ENCODE assay signal across 20 cellular contexts in the genomic region with DNA sequence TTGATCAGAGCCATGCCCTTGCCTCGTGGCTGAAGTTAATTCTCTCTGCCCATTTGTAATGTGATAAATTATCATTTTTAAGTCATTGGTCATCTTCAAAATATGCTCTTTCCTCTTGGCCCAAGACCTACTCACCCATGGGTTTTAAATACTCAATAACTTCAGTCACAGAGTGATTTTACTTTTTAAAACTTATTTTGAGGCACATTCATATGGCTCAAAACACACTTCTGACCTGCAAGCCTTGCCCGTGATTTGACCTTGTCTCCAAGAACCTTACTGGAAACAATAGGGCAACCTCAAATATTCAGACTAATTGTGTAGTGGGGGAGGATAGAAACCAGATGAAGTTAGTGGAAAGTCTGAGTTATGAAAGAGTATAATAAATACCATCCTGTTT.
A peak's percentile ranks its signal among the peaks of the same experiment; 100 is the strongest.
DNase-seq lines count a peak whose midpoint lies in the region; ATAC-seq and TF ChIP-seq lines count a peak whose summit lies in the region.
"Had no signal": no experiment of that assay in that cellular context is flagged by ENCODE, and none has a peak within 500 bp of the region (broad histone marks: within the 10 kb centered on the region; RNA-seq: fewer than 3 reads in every experiment).

No MANE protein-coding gene starts in this region.

- no peaks in the 10 kb centered on the region for H3K36me3 Mint-ChIP-seq in nephron (ENCODE audit: low read depth)
- H3K36me3 Mint-ChIP-seq: activated CD8-positive, alpha-beta memory T cell treated with anti-CD3 and anti-CD28 coated beads, Interleukin-2, amount 10 ng/mL, durations not matched to agents 7 days and 5 days had no signal

- intact Hi-C loops in IMR-90 (cut with micrococcal nuclease) = loop anchor here (5.0 kb wide), 2 partner anchors 35 to 570 kb away; no protein-coding TSS in a partner anchor
- intact Hi-C loops in esophagus muscularis mucosa (cut with DNase I) = no loop called here

- H3K4ac ChIP-seq in IMR-90 (ENCODE audit: low read depth, low read length) = peak overlapping the region; percentile 76; the same call in 1 of the 2 replicates

- H2BK120ac ChIP-seq in IMR-90 (ENCODE audit: low read depth, low read length) = peak overlapping the region; percentile 79

- dilution Hi-C loops in IMR-90 (cut with HindIII; ENCODE audit: low sequenced_read_pairs, unreplicated experiment) = no loop called here

- H4K20me1 ChIP-seq in IMR-90 (ENCODE audit: insufficient read depth, low read length) = no peaks in the 10 kb centered on the region

- no peak for TF ChIP-seq EP300 in esophagus muscularis mucosa (IDR thresholded peaks at IDR 0.05)

- peak overlapping the region; percentile 38; the same call in 1 of the 2 replicates for H4K5ac ChIP-seq in IMR-90 (ENCODE audit: low read depth, low read length)

- TF ChIP-seq RAD21 in IMR-90 (IDR thresholded peaks at IDR 0.05; ENCODE audit: low read length) = no peak

- peak overlapping the region; percentile 78; the same call in 1 of the 2 replicates for H2BK20ac ChIP-seq in IMR-90 (ENCODE audit: low read depth, low read length)

- H3K27me3 Mint-ChIP-seq in nephron (ENCODE audit: low read depth) = no peaks in the 10 kb centered on the region
- H3K27me3 Mint-ChIP-seq: activated CD8-positive, alpha-beta memory T cell treated with anti-CD3 and anti-CD28 coated beads, Interleukin-2, amount 10 ng/mL, durations not matched to agents 7 days and 5 days had no signal

- H3K9me1 ChIP-seq in IMR-90 (ENCODE audit: insufficient read depth, low read length) = peaks cover 9% of the 10 kb centered on the region

- H3K14ac ChIP-seq in IMR-90 (replicated peaks; ENCODE audit: low read depth, low read length) = peak overlapping the region; percentile 83; the same call in 1 of the 2 replicates

- peak overlapping the region; percentile 32; the same call in 1 of the 2 replicates for H3K4me2 ChIP-seq in IMR-90 (ENCODE audit: low read depth, low read length)

- TF ChIP-seq POLR2A in IMR-90 (IDR thresholded peaks at IDR 0.05; ENCODE audit: low read depth, low read length) (no peak), esophagus muscularis mucosa (IDR thresholded peaks at IDR 0.05; ENCODE audit: low read depth) (no peak)

- no peaks in the 10 kb centered on the region for H3K27me3 ChIP-seq in IMR-90 (ENCODE audit: control insufficient read depth, insufficient read depth, low read length)
- no peaks in the 10 kb centered on the region for H3K27me3 ChIP-seq in esophagus muscularis mucosa
- H3K27me3 ChIP-seq: adrenal gland, pancreas had no signal

- no peaks in the 10 kb centered on the region for H3K9me3 ChIP-seq in IMR-90 (ENCODE audit: control insufficient read depth, insufficient read depth, low read length)
- no peaks in the 10 kb centered on the region for H3K9me3 ChIP-seq in esophagus muscularis mucosa
- H3K9me3 ChIP-seq: adrenal gland, pancreas had no signal

- H3K36me3 ChIP-seq in IMR-90 (ENCODE audit: control insufficient read depth, insufficient read depth, low read length) (no peaks in the 10 kb centered on the region), esophagus muscularis mucosa (no peaks in the 10 kb centered on the region)
- H3K36me3 ChIP-seq: adrenal gland, pancreas had no signal

- H2AFZ ChIP-seq in IMR-90 (replicated peaks; ENCODE audit: low read length, poor library complexity) = no peak overlapping the region

- H2BK5ac ChIP-seq in IMR-90 (ENCODE audit: low read depth, low read length, poor library complexity, severe bottlenecking) = peak overlapping the region; percentile 78

- no peak overlapping the region for H3K4me3 Mint-ChIP-seq in nephron
- H3K4me3 Mint-ChIP-seq: activated CD8-positive, alpha-beta memory T cell treated with anti-CD3 and anti-CD28 coated beads, Interleukin-2, amount 10 ng/mL, durations not matched to agents 7 days and 5 days had no signal

- no peak for ATAC-seq in IMR-90 (ENCODE audit: low read depth)
- ATAC-seq: activated CD8-positive, alpha-beta memory T cell treated with anti-CD3 and anti-CD28 coated beads, Interleukin-2, amount 10 ng/mL, durations not matched to agents 7 days and 5 days; GM12878; Panc1; pancreas had no signal

- TF ChIP-seq CTCF in AG10803 (conservative IDR thresholded peaks at IDR 0.05; ENCODE audit: low read length) (no peak), IMR-90 (conservative IDR thresholded peaks at IDR 0.05; ENCODE audit: low read depth, low read length) (no peak), esophagus muscularis mucosa (IDR thresholded peaks at IDR 0.05) (no peak), nephron (IDR thresholded peaks at IDR 0.05; ENCODE audit: unreplicated experiment in 3 of 3) (no peak)

- H3K4me1 ChIP-seq in IMR-90 (ENCODE audit: control insufficient read depth, insufficient read depth, low read length) (peaks cover 39% of the 10 kb centered on the region), esophagus muscularis mucosa (peaks cover 0 to 10% (median 1%) of the 10 kb centered on the region in 4 donors)
- H3K4me1 ChIP-seq: pancreas had no signal

- H3K27ac ChIP-seq in IMR-90 (ENCODE audit: insufficient read depth, low read length) (no peak overlapping the region; the same call in 1 of the 2 replicates), esophagus muscularis mucosa (replicated peaks in 1 of 4) (no peak overlapping the region)
- H3K27ac ChIP-seq: adrenal gland, pancreas, SK-N-MC had no signal

- no CpG with 5 or more reads among the region's 2 CpGs for WGBS in IMR-90 (ENCODE audit: extremely low coverage in 2 of 2, insufficient read length in 1 of 2), 2 experiments
- 43% methylated on average over 2 of the region's 2 CpGs for WGBS in esophagus muscularis mucosa

- H2AK9ac ChIP-seq in IMR-90 (replicated peaks; ENCODE audit: low read depth, low read length, poor library complexity) = no peak overlapping the region

- no TSS peak for BruUV-seq in IMR-90 (replicated peaks; lab: Mats Ljungman, UMichigan)

- POLR2A ChIA-PET in IMR-90 (lab: Charles Lee; ENCODE audit: unreplicated experiment) = interaction anchor here (0.6 kb wide), 1 partner anchor 139 kb away, joined by 3 read pairs; no protein-coding TSS in a partner anchor

- H3K23ac ChIP-seq in IMR-90 (ENCODE audit: low read depth, low read length) = peak overlapping the region; percentile 26; the same call in 1 of the 2 replicates

- H2BK15ac ChIP-seq in IMR-90 (ENCODE audit: low read depth, low read length) = peak overlapping the region; percentile 69; the same call in 2 of the 3 replicates

- H3K18ac ChIP-seq in IMR-90 (ENCODE audit: low read depth, low read length) = peak overlapping the region; percentile 84

- CTCF ChIA-PET in IMR-90 (lab: Yijun Ruan, JAX) = no interaction called here

- in situ Hi-C loops in IMR-90 (cut with MboI; ENCODE audit: low sequenced_read_pairs) = no loop called here

- peak overlapping the region; percentile 15 to 46 (median 18) for H3K27ac Mint-ChIP-seq in nephron
- H3K27ac Mint-ChIP-seq: activated CD8-positive, alpha-beta memory T cell treated with anti-CD3 and anti-CD28 coated beads, Interleukin-2, amount 10 ng/mL, durations not matched to agents 7 days and 5 days had no signal

- H3K79me1 ChIP-seq in IMR-90 (ENCODE audit: low read depth in 1 of 2, low read length in 2 of 2) = 0 out of 4 replicates have a peak, but pooled peaks cover 0 to 2% of the 10 kb centered on the region in 2 experiments

- no peak overlapping the region for H4K91ac ChIP-seq in IMR-90 (ENCODE audit: insufficient read depth, low read depth, low read length)

- H3K9me3 Mint-ChIP-seq in nephron = no peaks in the 10 kb centered on the region

- H4K8ac ChIP-seq in IMR-90 (ENCODE audit: low read depth in 2 of 2, low read length in 2 of 2) = peak overlapping the region; percentile 40 to 67; a peak in 3 of 4 replicates

- peaks cover 18% of the 10 kb centered on the region for H3K4me1 Mint-ChIP-seq in nephron
- H3K4me1 Mint-ChIP-seq: activated CD8-positive, alpha-beta memory T cell treated with anti-CD3 and anti-CD28 coated beads, Interleukin-2, amount 10 ng/mL, durations not matched to agents 7 days and 5 days had no signal

- no peak overlapping the region for H3K9ac ChIP-seq in IMR-90 (ENCODE audit: low read depth, low read length)

- peak overlapping the region; percentile 83 for H2AK5ac ChIP-seq in IMR-90 (ENCODE audit: low read depth, low read length)

- H3K4me3 ChIP-seq in AG10803 (ENCODE audit: low read length) (no peak overlapping the region), IMR-90 (ENCODE audit: insufficient read depth, low read depth, low read length) (no peak overlapping the region), esophagus muscularis mucosa (no peak overlapping the region)
- H3K4me3 ChIP-seq: adrenal gland, GM12878, pancreas, SK-N-MC had no signal

- no peak overlapping the region for H3K56ac ChIP-seq in IMR-90 (ENCODE audit: extremely low read depth, insufficient read depth, low read length)

- DNase-seq in AG10803 (ENCODE audit: low read depth) (peak; percentile 95), IMR-90 (no peak), esophagus muscularis mucosa (ENCODE audit: extremely low spot score) (peak; percentile 19), cerebellar nuclear complex (lab: John Stamatoyannopoulos, UW) (no peak), NCI-H146 (lab: John Stamatoyannopoulos, UW) (no peak), CD1c-positive myeloid dendritic cell (ENCODE audit: extremely low spot score) (no peak), DMS79 (lab: John Stamatoyannopoulos, UW) (no peak)
- DNase-seq: activated CD8-positive, alpha-beta memory T cell treated with anti-CD3 and anti-CD28 coated beads, Interleukin-2, amount 10 ng/mL, durations not matched to agents 7 days and 5 days; AML-193; Calu3; NCI-H1436 treated with DMSO at 0.1 percent for 48 hours; NCI-H2227 treated with DMSO at 0.1 percent for 48 hours; pancreas; stimulated activated CD4-positive, alpha-beta T cell treated with anti-CD3 and anti-CD28 coated beads, Interleukin-4, amount 100 ng/mL, for 1 hour; T1000 had no signal

TF ChIP-seq in IMR-90, 13 proteins besides CTCF, POLR2A, EP300 and RAD21 (continues in another document):
- no peak for TF ChIP-seq FOS (IDR thresholded peaks at IDR 0.05; ENCODE audit: low read depth, low read length)
- no peak for TF ChIP-seq BHLHE40 (IDR thresholded peaks at IDR 0.05; ENCODE audit: low read depth, low read length)
- no peak for TF ChIP-seq MAZ (IDR thresholded peaks at IDR 0.05; ENCODE audit: borderline replicate concordance, low read depth, low read length)
- TF ChIP-seq, protein P1, sequence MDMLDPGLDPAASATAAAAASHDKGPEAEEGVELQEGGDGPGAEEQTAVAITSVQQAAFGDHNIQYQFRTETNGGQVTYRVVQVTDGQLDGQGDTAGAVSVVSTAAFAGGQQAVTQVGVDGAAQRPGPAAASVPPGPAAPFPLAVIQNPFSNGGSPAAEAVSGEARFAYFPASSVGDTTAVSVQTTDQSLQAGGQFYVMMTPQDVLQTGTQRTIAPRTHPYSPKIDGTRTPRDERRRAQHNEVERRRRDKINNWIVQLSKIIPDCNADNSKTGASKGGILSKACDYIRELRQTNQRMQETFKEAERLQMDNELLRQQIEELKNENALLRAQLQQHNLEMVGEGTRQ (IDR thresholded peaks at IDR 0.05; ENCODE audit: low read depth, low read length) = no peak
- no peak for TF ChIP-seq CHD1 (IDR thresholded peaks at IDR 0.05; ENCODE audit: low read depth, low read length)
- TF ChIP-seq MXI1 (IDR thresholded peaks at IDR 0.05; ENCODE audit: borderline replicate concordance, low read depth, low read length) = no peak
- no peak for TF ChIP-seq MAFK (IDR thresholded peaks at IDR 0.05; ENCODE audit: low read depth, low read length)
- no peak for TF ChIP-seq CEBPB (IDR thresholded peaks at IDR 0.05; ENCODE audit: low read depth, low read length)

Comparison
In these comparisons a context has a peak if more than half of its experiments do, and no peak if none do; other contexts are left out.
1. DNase-seq: peak in AG10803 (single experiment) and esophagus muscularis mucosa (single experiment); none in IMR-90 (single experiment), cerebellar nuclear complex (0 of 2), NCI-H146 (single experiment), CD1c-positive myeloid dendritic cell (single experiment) and DMS79 (single experiment).